Comparison of ENCODE assay signal across 8 cellular contexts in the genomic region with DNA sequence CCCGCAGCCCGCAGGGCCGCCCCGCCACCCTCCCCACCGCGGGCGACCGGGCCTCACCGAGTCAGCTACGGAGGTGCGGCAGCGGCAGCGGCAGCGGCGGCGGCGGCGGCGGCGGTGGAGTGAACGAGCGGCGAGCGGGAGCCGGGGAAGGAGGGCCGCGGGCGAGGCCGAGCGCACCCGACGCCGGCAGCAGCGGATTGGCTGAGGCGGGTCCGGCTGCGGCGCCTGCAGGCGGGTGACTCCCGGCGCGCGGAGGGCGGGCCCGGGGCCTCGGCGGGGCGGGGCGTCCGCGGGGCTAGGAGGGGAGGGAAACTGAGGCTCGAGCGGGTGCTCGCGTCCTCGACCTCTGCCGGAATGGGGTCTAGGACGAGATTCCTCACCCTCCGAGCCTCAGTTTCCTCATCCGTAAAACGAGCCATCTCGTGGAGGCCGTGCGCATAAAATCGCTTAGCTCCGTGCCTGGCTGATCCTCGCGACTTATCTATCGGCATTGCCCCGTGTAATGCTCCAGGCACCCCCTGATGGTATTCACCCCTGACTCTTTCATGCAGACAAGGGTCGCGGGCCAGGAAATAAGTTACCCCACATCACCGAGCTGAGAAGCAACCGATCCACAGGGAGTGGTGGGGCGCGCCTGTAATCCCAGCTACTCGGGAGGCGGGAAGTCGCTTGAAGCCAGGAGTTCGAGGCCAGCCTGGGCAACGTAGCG. TPM values are rescaled to one million over a fixed set of nuclear protein-coding genes. Genes with fewer than 3 reads are reported as not detected.
DNase-seq lines count a peak whose midpoint lies in the region; ATAC-seq and TF ChIP-seq lines count a peak whose summit lies in the region.

TSS of gene CPT1A (minus strand) at position 199 of the 709 bp plus-strand sequence. CDS start 26,442 bp downstream, outside the sequence.

- peak within 1 kb of the TSS; percentile 87 for H3K4me3 ChIP-seq in CD4-positive, CD25-positive, alpha-beta regulatory T cell (ENCODE audit: low read depth, low read length)
- H3K4me3 ChIP-seq in H7 (ENCODE audit: insufficient read depth, low read depth, low read length), result peak within 1 kb of the TSS; percentile 75
- peak within 1 kb of the TSS; percentile 43 to 77 (median 67) for H3K4me3 ChIP-seq in dorsolateral prefrontal cortex
- H3K4me3 ChIP-seq in liver (ENCODE audit: low read depth in 1 of 3, low read length in 3 of 3), result peak within 1 kb of the TSS; percentile 74 to 96 (median 87)

- H3K36me3 ChIP-seq in CD4-positive, CD25-positive, alpha-beta regulatory T cell (ENCODE audit: control insufficient read depth, insufficient read depth, low read length), result no peaks in the 10 kb centered on the region
- H3K36me3 ChIP-seq in H7 (replicated peaks; ENCODE audit: control insufficient read depth, insufficient read depth, low read length) (no peaks in the 10 kb centered on the region), liver (ENCODE audit: control insufficient read depth in 4 of 4, insufficient read depth in 3 of 4, low read depth in 1 of 4, low read length in 3 of 4) (peaks cover 0 to 4% (median 0%) of the 10 kb centered on the region in 4 donors)

- peak; percentile 25 to 38 for ATAC-seq in CD4-positive, CD25-positive, alpha-beta regulatory T cell (ENCODE audit: low read depth in 2 of 2)
- no peak for ATAC-seq in GM21447 (IDR thresholded peaks at IDR 0.05; ENCODE audit: unreplicated experiment)

- peaks cover 63% of the 10 kb centered on the region for H3K4me1 ChIP-seq in CD4-positive, CD25-positive, alpha-beta regulatory T cell (ENCODE audit: control insufficient read depth, insufficient read depth, low read length, poor library complexity, severe bottlenecking)
- peaks cover 24 to 84% (median 67%) of the 10 kb centered on the region in 4 donors for H3K4me1 ChIP-seq in liver (ENCODE audit: control insufficient read depth in 4 of 4, insufficient read depth in 4 of 4, low read length in 3 of 4)

- H3K27me3 Mint-ChIP-seq in CD4-positive, CD25-positive, alpha-beta regulatory T cell, result peaks cover 13% of the 10 kb centered on the region

- WGBS in liver, result 8% methylated on average over 82 of the region's 82 CpGs

- intact Hi-C loops in dorsolateral prefrontal cortex (cut with DNase I), result loop anchor here in 1 of 2 donors (5.0 kb wide), 1 partner anchor 50 kb away; no protein-coding TSS in a partner anchor

- DNase-seq in CD4-positive, CD25-positive, alpha-beta regulatory T cell, result peak; percentile 64 to 83 (median 66)
- DNase-seq in H7 (peak; percentile 96), NCI-H226 (peak; percentile 71), dorsolateral prefrontal cortex (peak in 3 of 10 donors; percentile 48 to 71 (median 56))
- peak; percentile 62 for DNase-seq in activated CD4-positive, alpha-beta T cell treated with anti-CD3 and anti-CD28 coated beads, Interleukin-2, amount 50 U/mL, for 1 hour
- DNase-seq in stimulated activated CD4-positive, alpha-beta T cell treated with anti-CD3 and anti-CD28 coated beads, Interleukin-4, amount 100 ng/mL, for 48 hours (ENCODE audit: low read depth in 2 of 2), result peak; percentile 63

- TF ChIP-seq CTCF in dorsolateral prefrontal cortex (IDR thresholded peaks at IDR 0.05 in 54 of 56, conservative IDR thresholded peaks at IDR 0.05 in 2 of 56; ENCODE audit: low read depth in 1 of 56, partially characterized antibody in 56 of 56) (no peak), liver (IDR thresholded peaks at IDR 0.05; ENCODE audit: low read depth, low read length, missing input control) (no peak)

- peak within 1 kb of the TSS; percentile 39 to 54 for H3K9ac ChIP-seq in liver (ENCODE audit: low read depth in 1 of 2, low read length in 2 of 2)

- H3K9me3 ChIP-seq in CD4-positive, CD25-positive, alpha-beta regulatory T cell (ENCODE audit: control insufficient read depth in 2 of 2, low read length in 2 of 2), result no peaks in the 10 kb centered on the region
- H3K9me3 ChIP-seq in liver (ENCODE audit: control insufficient read depth in 4 of 4, low read length in 3 of 4), result no peaks in the 10 kb centered on the region

- no peak for TF ChIP-seq RAD21 in liver (IDR thresholded peaks at IDR 0.05)

- no peaks in the 10 kb centered on the region for H3K9me3 Mint-ChIP-seq in CD4-positive, CD25-positive, alpha-beta regulatory T cell

- H3K36me3 Mint-ChIP-seq in CD4-positive, CD25-positive, alpha-beta regulatory T cell, result no peaks in the 10 kb centered on the region

- H3K27me3 ChIP-seq in CD4-positive, CD25-positive, alpha-beta regulatory T cell (ENCODE audit: control insufficient read depth, insufficient read depth, low read length), result no peaks in the 10 kb centered on the region
- H3K27me3 ChIP-seq in H7 (ENCODE audit: control insufficient read depth, insufficient read depth, low read length) (peaks cover 17% of the 10 kb centered on the region), dorsolateral prefrontal cortex (peaks cover 0 to 60% (median 18%) of the 10 kb centered on the region in 45 donors), liver (ENCODE audit: control insufficient read depth in 4 of 4, insufficient read depth in 4 of 4, low read length in 3 of 4) (no peaks in the 10 kb centered on the region)

- peak within 1 kb of the TSS; percentile 90 to 99 (median 94) for H3K4me3 Mint-ChIP-seq in CD4-positive, CD25-positive, alpha-beta regulatory T cell

- H3K4me1 Mint-ChIP-seq in CD4-positive, CD25-positive, alpha-beta regulatory T cell, result peaks cover 15 to 58% (median 30%) of the 10 kb centered on the region in 4 donors

- peak within 1 kb of the TSS; percentile 84 to 93 (median 91) for H3K27ac Mint-ChIP-seq in CD4-positive, CD25-positive, alpha-beta regulatory T cell

- H3K27ac ChIP-seq in CD4-positive, CD25-positive, alpha-beta regulatory T cell (ENCODE audit: insufficient read depth, low read length, poor library complexity, severe bottlenecking), result peak within 1 kb of the TSS; percentile 77
- peak within 1 kb of the TSS in 56 of 59 donors; percentile 35 to 95 (median 85) for H3K27ac ChIP-seq in dorsolateral prefrontal cortex
- H3K27ac ChIP-seq in liver (ENCODE audit: low read depth in 1 of 2, low read length in 2 of 2), result peak within 1 kb of the TSS; percentile 96 to 98

TF ChIP-seq in liver, 16 proteins besides CTCF, POLR2A, EP300 and RAD21 (continues in another document):
- TF ChIP-seq HNF4G (IDR thresholded peaks at IDR 0.05) (no peak), RXRA (IDR thresholded peaks at IDR 0.05) (no peak), JUND (IDR thresholded peaks at IDR 0.05) (no peak), ZBTB33 (IDR thresholded peaks at IDR 0.05) (no peak), FOXA2 (IDR thresholded peaks at IDR 0.05) (no peak), YY1 (IDR thresholded peaks at IDR 0.05) (no peak), SP1 (IDR thresholded peaks at IDR 0.05) (no peak)
- TF ChIP-seq, protein P1, sequence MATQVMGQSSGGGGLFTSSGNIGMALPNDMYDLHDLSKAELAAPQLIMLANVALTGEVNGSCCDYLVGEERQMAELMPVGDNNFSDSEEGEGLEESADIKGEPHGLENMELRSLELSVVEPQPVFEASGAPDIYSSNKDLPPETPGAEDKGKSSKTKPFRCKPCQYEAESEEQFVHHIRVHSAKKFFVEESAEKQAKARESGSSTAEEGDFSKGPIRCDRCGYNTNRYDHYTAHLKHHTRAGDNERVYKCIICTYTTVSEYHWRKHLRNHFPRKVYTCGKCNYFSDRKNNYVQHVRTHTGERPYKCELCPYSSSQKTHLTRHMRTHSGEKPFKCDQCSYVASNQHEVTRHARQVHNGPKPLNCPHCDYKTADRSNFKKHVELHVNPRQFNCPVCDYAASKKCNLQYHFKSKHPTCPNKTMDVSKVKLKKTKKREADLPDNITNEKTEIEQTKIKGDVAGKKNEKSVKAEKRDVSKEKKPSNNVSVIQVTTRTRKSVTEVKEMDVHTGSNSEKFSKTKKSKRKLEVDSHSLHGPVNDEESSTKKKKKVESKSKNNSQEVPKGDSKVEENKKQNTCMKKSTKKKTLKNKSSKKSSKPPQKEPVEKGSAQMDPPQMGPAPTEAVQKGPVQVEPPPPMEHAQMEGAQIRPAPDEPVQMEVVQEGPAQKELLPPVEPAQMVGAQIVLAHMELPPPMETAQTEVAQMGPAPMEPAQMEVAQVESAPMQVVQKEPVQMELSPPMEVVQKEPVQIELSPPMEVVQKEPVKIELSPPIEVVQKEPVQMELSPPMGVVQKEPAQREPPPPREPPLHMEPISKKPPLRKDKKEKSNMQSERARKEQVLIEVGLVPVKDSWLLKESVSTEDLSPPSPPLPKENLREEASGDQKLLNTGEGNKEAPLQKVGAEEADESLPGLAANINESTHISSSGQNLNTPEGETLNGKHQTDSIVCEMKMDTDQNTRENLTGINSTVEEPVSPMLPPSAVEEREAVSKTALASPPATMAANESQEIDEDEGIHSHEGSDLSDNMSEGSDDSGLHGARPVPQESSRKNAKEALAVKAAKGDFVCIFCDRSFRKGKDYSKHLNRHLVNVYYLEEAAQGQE (IDR thresholded peaks at IDR 0.05), result no peak
- TF ChIP-seq, protein P2, sequence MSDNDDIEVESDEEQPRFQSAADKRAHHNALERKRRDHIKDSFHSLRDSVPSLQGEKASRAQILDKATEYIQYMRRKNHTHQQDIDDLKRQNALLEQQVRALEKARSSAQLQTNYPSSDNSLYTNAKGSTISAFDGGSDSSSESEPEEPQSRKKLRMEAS (IDR thresholded peaks at IDR 0.05), result no peak
- TF ChIP-seq, protein P3, sequence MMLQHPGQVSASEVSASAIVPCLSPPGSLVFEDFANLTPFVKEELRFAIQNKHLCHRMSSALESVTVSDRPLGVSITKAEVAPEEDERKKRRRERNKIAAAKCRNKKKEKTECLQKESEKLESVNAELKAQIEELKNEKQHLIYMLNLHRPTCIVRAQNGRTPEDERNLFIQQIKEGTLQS (IDR thresholded peaks at IDR 0.05), result no peak

RNA-seq across cellular contexts. Expression of gene CPT1A, which starts in this region (rescaled TPM):
- 16.7 TPM for total RNA-seq in CD4-positive, CD25-positive, alpha-beta regulatory T cell
- 1 to 10 TPM in 3 of 4 donors, under 1 TPM in 1; 0.32 to 4.5 (median 3.1) TPM for polyA plus RNA-seq in CD4-positive, CD25-positive, alpha-beta regulatory T cell
- 50.0 and 59.0 TPM in 2 replicates for total RNA-seq in H7 (2014; rRNA removed; shearing (Covaris generic))
- total RNA-seq in dorsolateral prefrontal cortex (10 to 100 TPM; 18.2 to 83.8 (median 32.6) TPM), liver (100 to 1,000 TPM in 1 of 2 donors, 10 to 100 TPM in 1; 48.0 to 232 TPM)
- polyA plus RNA-seq in liver, result 10 to 100 TPM; 17.2 to 73.9 TPM
